ENCODE assay signal across 9 cellular contexts in genomic region chr6:34284563-34285545, GRCh38. TPM values are rescaled to one million over a fixed set of nuclear protein-coding genes. Genes with fewer than 3 reads are reported as not detected.
A peak's percentile ranks its signal among the peaks of the same experiment; 100 is the strongest.
DNase-seq lines count a peak whose midpoint lies in the region; ATAC-seq and TF ChIP-seq lines count a peak whose summit lies in the region.
"Had no signal": no experiment of that assay in that cellular context is flagged by ENCODE, and none has a peak within 500 bp of the region (broad histone marks: within the 10 kb centered on the region; RNA-seq: fewer than 3 reads in every experiment).

No MANE protein-coding gene starts in this region.

- TF ChIP-seq CTCF in gastroesophageal sphincter (IDR thresholded peaks at IDR 0.05), result no peak

- no peak for TF ChIP-seq POLR2A in gastroesophageal sphincter (IDR thresholded peaks at IDR 0.05)

- ATAC-seq in gastroesophageal sphincter (peak; percentile 90), HG02852 (IDR thresholded peaks at IDR 0.05; ENCODE audit: unreplicated experiment) (no peak), GM21723 (IDR thresholded peaks at IDR 0.05; ENCODE audit: unreplicated experiment) (no peak)

- peaks cover 0 to 45% of the 10 kb centered on the region in 2 donors for H3K36me3 ChIP-seq in gastroesophageal sphincter

- no peak for TF ChIP-seq EP300 in gastroesophageal sphincter (IDR thresholded peaks at IDR 0.05)

- H3K4me3 ChIP-seq in gastroesophageal sphincter, result no peak overlapping the region

- H3K27me3 ChIP-seq in gastroesophageal sphincter, result no peaks in the 10 kb centered on the region

- DNase-seq in EL, result peak; percentile 16
- peak; percentile 99 for DNase-seq in SKM-1 treated with dmso at 0.1 percent for 144 hours (lab: John Stamatoyannopoulos, UW; ENCODE audit: unreplicated experiment)
- DNase-seq in posterior cingulate gyrus, result peak in 8 of 10 donors; percentile 15 to 88 (median 30)
- no peak for DNase-seq in NCI-H2081 treated with DMSO at 0.1 percent for 48 hours (lab: John Stamatoyannopoulos, UW)
- no peak for DNase-seq in NCI-H146 treated with DMSO at 0.1 percent for 48 hours (lab: John Stamatoyannopoulos, UW; ENCODE audit: unreplicated experiment)
- DNase-seq: cerebellar nuclear complex had no signal

- H3K4me1 ChIP-seq in gastroesophageal sphincter, result peaks cover 0 to 44% (median 3%) of the 10 kb centered on the region in 3 donors

- 82 to 83% methylated on average over 2 to 5 of the region's 5 CpGs for WGBS in gastroesophageal sphincter (ENCODE audit: low coverage in 1 of 2), 2 donors

- intact Hi-C loops in posterior cingulate gyrus (cut with DNase I), result loop anchor here (10.0 kb wide), 1 partner anchor 110 kb away; the partner anchor contains the start of gene NUDT3

- no peaks in the 10 kb centered on the region for H3K9me3 ChIP-seq in gastroesophageal sphincter

- peak overlapping the region in 3 of 4 donors; percentile 21 to 43 (median 24) for H3K27ac ChIP-seq in gastroesophageal sphincter

RNA-seq across cellular contexts. Expression of gene SMIM29, which starts 36.0 kb away (rescaled TPM):
- total RNA-seq in gastroesophageal sphincter, result 10 to 100 TPM in 3 of 4 donors, 1 to 10 TPM in 1; 9.7 to 34.7 (median 22.6) TPM

RNA-seq across cellular contexts. Expression of gene HMGA1, which starts 48.2 kb away (rescaled TPM):
- 10 to 100 TPM in 3 of 4 donors, 1 to 10 TPM in 1; 8.1 to 24.5 (median 18.1) TPM for total RNA-seq in gastroesophageal sphincter

Comparison
In these comparisons a context has a peak if more than half of its experiments do, and no peak if none do; other contexts are left out.
1. DNase-seq: peak in EL (single experiment), SKM-1 treated with dmso at 0.1 percent for 144 hours (single experiment) and posterior cingulate gyrus (8 of 10); none in NCI-H2081 treated with DMSO at 0.1 percent for 48 hours (single experiment) and NCI-H146 treated with DMSO at 0.1 percent for 48 hours (single experiment).